ENCODE assay signal across 8 cellular contexts in genomic region chr9:132242621-132243155, GRCh38.
DNase-seq lines count a peak whose midpoint lies in the region; ATAC-seq and TF ChIP-seq lines count a peak whose summit lies in the region.

No MANE protein-coding gene starts in this region.

- H3K9me3 ChIP-seq in left ventricle myocardium inferior (replicated peaks) = no peaks in the 10 kb centered on the region
- H3K9me3 ChIP-seq in adipocyte (ENCODE audit: control insufficient read depth, low read length) = no peaks in the 10 kb centered on the region
- H3K9me3 ChIP-seq in lung (ENCODE audit: control insufficient read depth in 2 of 2, insufficient read depth in 1 of 2, low read length in 1 of 2) = no peaks in the 10 kb centered on the region
- H3K9me3 ChIP-seq in aorta (ENCODE audit: control insufficient read depth, low read length) = no peaks in the 10 kb centered on the region

- H3K27me3 ChIP-seq in left ventricle myocardium inferior (ENCODE audit: low read depth) (peaks cover 25% of the 10 kb centered on the region), adipocyte (replicated peaks; ENCODE audit: control insufficient read depth, insufficient read depth, low read length) (peaks cover 36% of the 10 kb centered on the region), lung (ENCODE audit: control insufficient read depth, insufficient read depth) (no peaks in the 10 kb centered on the region), aorta (ENCODE audit: control insufficient read depth in 1 of 2, insufficient read depth in 2 of 2, low read length in 1 of 2) (no peaks in the 10 kb centered on the region)

- intact Hi-C loops in left ventricle myocardium inferior (cut with micrococcal nuclease) = no loop called here
- intact Hi-C loops in left cardiac atrium (cut with DNase I) = no loop called here
- intact Hi-C loops in aorta (cut with DNase I) = loop anchor here in 1 of 2 donors (10.0 kb wide), 1 partner anchor 168 kb away; the partner anchor contains the start of gene MED27

- no peaks in the 10 kb centered on the region for H3K36me3 ChIP-seq in left ventricle myocardium inferior
- H3K36me3 ChIP-seq in adipocyte (ENCODE audit: control insufficient read depth, insufficient read depth, low read length, severe bottlenecking) = no peaks in the 10 kb centered on the region
- no peaks in the 10 kb centered on the region for H3K36me3 ChIP-seq in lung (ENCODE audit: control insufficient read depth in 2 of 2, insufficient read depth in 2 of 2, low read length in 2 of 2)
- H3K36me3 ChIP-seq in aorta (ENCODE audit: control insufficient read depth in 1 of 2, insufficient read depth in 2 of 2, low read length in 1 of 2) = no peaks in the 10 kb centered on the region

- no peak overlapping the region for H3K9ac ChIP-seq in adipocyte (ENCODE audit: low read length)

- TF ChIP-seq CTCF in left ventricle myocardium inferior (IDR thresholded peaks at IDR 0.05; ENCODE audit: borderline replicate concordance) (no peak), lung (IDR thresholded peaks at IDR 0.05; ENCODE audit: control extremely low read depth, extremely low read depth) (no peak)

- ATAC-seq in left cardiac atrium = no peak
- no peak for ATAC-seq in lung (ENCODE audit: insufficient read depth, low FRiP score)
- no peak for ATAC-seq in aorta (ENCODE audit: low FRiP score)
- ATAC-seq in HG03565 (IDR thresholded peaks at IDR 0.05; ENCODE audit: unreplicated experiment) = no peak

- peaks cover 45% of the 10 kb centered on the region for H3K4me1 ChIP-seq in left ventricle myocardium inferior
- peaks cover 3% of the 10 kb centered on the region for H3K4me1 ChIP-seq in adipocyte (ENCODE audit: control insufficient read depth, insufficient read depth, low read length)
- peaks cover 0 to 7% of the 10 kb centered on the region in 2 donors for H3K4me1 ChIP-seq in lung (ENCODE audit: control insufficient read depth in 2 of 2, insufficient read depth in 2 of 2, low read length in 2 of 2)
- no peaks in the 10 kb centered on the region for H3K4me1 ChIP-seq in aorta (ENCODE audit: control insufficient read depth in 1 of 2, insufficient read depth in 2 of 2, low read length in 2 of 2)

- H3K27ac ChIP-seq in left ventricle myocardium inferior (replicated peaks) (peak overlapping the region; percentile 23), lung (ENCODE audit: low read depth in 1 of 2, low read length in 1 of 2) (no peak overlapping the region), aorta (ENCODE audit: low read depth in 1 of 2, low read length in 2 of 2) (no peak overlapping the region)

- DNase-seq in left ventricle myocardium inferior (no peak), left cardiac atrium (no peak), adipocyte (ENCODE audit: low read depth) (no peak), lung (ENCODE audit: low spot score) (no peak), aorta (peak in 1 of 2 donors; percentile 79), NCI-H2171 treated with DMSO at 0.1 percent for 48 hours (lab: John Stamatoyannopoulos, UW) (no peak)
- no peak for DNase-seq in activated CD4-positive, CD25-positive, alpha-beta regulatory T cell (lab: John Stamatoyannopoulos, UW)

- H3K4me3 ChIP-seq in left ventricle myocardium inferior (peak overlapping the region; percentile 75), adipocyte (ENCODE audit: low read length) (peak overlapping the region; percentile 69), lung (peak overlapping the region; percentile 30), aorta (ENCODE audit: low read length in 2 of 2) (peak overlapping the region; percentile 52 to 62)

- 13 to 18% methylated on average over 18 of the region's 18 CpGs for WGBS in lung, 2 donors
- 36% methylated on average over 18 of the region's 18 CpGs for WGBS in aorta, 2 donors
